1 cellular context compared by ENCODE assay signal in the genomic region with DNA sequence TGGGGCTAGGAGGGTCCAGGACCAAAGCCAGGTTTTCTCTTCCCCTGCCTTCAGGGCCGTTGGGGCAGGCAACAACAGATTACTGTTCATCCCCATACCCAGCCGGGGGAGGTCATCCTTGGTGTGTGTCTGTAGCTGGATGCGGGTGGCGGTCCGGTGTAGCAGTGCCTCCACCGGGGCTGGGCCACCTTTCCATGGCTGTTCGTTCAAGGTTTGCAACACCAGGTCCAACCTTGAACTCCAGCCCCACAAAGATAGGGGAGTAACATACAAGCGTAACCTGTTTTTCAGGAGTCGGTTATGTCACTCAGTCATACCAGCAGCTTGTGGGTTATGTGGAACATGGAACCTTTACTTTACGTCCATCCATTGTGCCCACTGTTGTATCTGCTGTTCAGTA.
TF ChIP-seq lines count a peak whose summit lies in the region.

No MANE protein-coding gene starts in this region.

TF ChIP-seq in HepG2, 621 proteins besides CTCF, POLR2A, EP300 and RAD21:
- TF ChIP-seq ATF4 (CRISPR knock-in tag; IDR thresholded peaks at IDR 0.05) (no peak), RORA (CRISPR knock-in tag; IDR thresholded peaks at IDR 0.05) (no peak), ZNF549 (CRISPR knock-in tag; IDR thresholded peaks at IDR 0.05) (no peak), CENPX (CRISPR knock-in tag; IDR thresholded peaks at IDR 0.05) (no peak), RARA (CRISPR knock-in tag; IDR thresholded peaks at IDR 0.05) (peak; percentile 24; the same call in 1 of the 2 replicates)
TF ChIP-seq in HepG2: peak in this region for 1.
